ENCODE assay signal across 10 cellular contexts in genomic region chr13:100269837-100270236, GRCh38.
DNase-seq lines count a peak whose midpoint lies in the region; ATAC-seq and TF ChIP-seq lines count a peak whose summit lies in the region.
"Had no signal": no experiment of that assay in that cellular context is flagged by ENCODE, and none has a peak within 500 bp of the region (broad histone marks: within the 10 kb centered on the region; RNA-seq: fewer than 3 reads in every experiment).

No MANE protein-coding gene starts in this region.

- CTCF ChIA-PET in Caco-2 (lab: Charles Lee): no interaction called here

- H3K4me1 ChIP-seq in colonic mucosa: no peaks in the 10 kb centered on the region
- no peaks in the 10 kb centered on the region for H3K4me1 ChIP-seq in left lung
- H3K4me1 ChIP-seq in Caco-2: no peaks in the 10 kb centered on the region

- H3K27ac ChIP-seq in colonic mucosa (no peak overlapping the region), left lung (no peak overlapping the region)

- POLR2A ChIA-PET in Caco-2 (lab: Charles Lee): no interaction called here

- DNase-seq in MG63 (peak; percentile 59), colonic mucosa (peak; percentile 62), left lung (peak; percentile 58 to 71), type B pancreatic cell (ENCODE audit: extremely low spot score, unreplicated experiment) (no peak), NCI-H510A (lab: John Stamatoyannopoulos, UW) (no peak), HUDEP-2 (lab: John Stamatoyannopoulos, UW; ENCODE audit: unreplicated experiment in 76 of 76) (no peak), Caco-2 (no peak)
- DNase-seq: immature natural killer cell; stimulated activated CD4-positive, alpha-beta T cell treated with anti-CD3 and anti-CD28 coated beads, Interleukin-4, amount 100 ng/mL, for 24 hours had no signal

- no TSS peak for BruUV-seq in Caco-2 (replicated peaks; lab: Mats Ljungman, UMichigan)

- H3K4me3 ChIP-seq in MG63: no peak overlapping the region
- no peak overlapping the region for H3K4me3 ChIP-seq in colonic mucosa
- no peak overlapping the region for H3K4me3 ChIP-seq in left lung
- H3K4me3 ChIP-seq in Caco-2 (ENCODE audit: low read depth, low read length): no peak overlapping the region

- H3K27me3 Mint-ChIP-seq in type B pancreatic cell (no peaks in the 10 kb centered on the region), Caco-2 (ENCODE audit: insufficient read depth, unreplicated experiment) (no peaks in the 10 kb centered on the region)
- H3K27me3 Mint-ChIP-seq: activated naive CD4-positive, alpha-beta T cell treated with anti-CD3 and anti-CD28 coated beads, Interleukin-2, amount 50 U/mL, for 24 hours had no signal

- no peaks in the 10 kb centered on the region for H3K9me3 ChIP-seq in MG63
- H3K9me3 ChIP-seq in colonic mucosa: no peaks in the 10 kb centered on the region
- no peaks in the 10 kb centered on the region for H3K9me3 ChIP-seq in left lung
- H3K9me3 ChIP-seq in Caco-2: no peaks in the 10 kb centered on the region

- H3K4me1 Mint-ChIP-seq in type B pancreatic cell (ENCODE audit: unreplicated experiment) (no peaks in the 10 kb centered on the region), Caco-2 (ENCODE audit: low read depth, unreplicated experiment) (no peaks in the 10 kb centered on the region)
- H3K4me1 Mint-ChIP-seq: activated naive CD4-positive, alpha-beta T cell treated with anti-CD3 and anti-CD28 coated beads, Interleukin-2, amount 50 U/mL, for 24 hours had no signal

- H3K9me3 Mint-ChIP-seq in type B pancreatic cell: no peaks in the 10 kb centered on the region
- H3K9me3 Mint-ChIP-seq in Caco-2 (ENCODE audit: unreplicated experiment): no peaks in the 10 kb centered on the region
- H3K9me3 Mint-ChIP-seq: activated naive CD4-positive, alpha-beta T cell treated with anti-CD3 and anti-CD28 coated beads, Interleukin-2, amount 50 U/mL, for 24 hours; immature natural killer cell had no signal

- TF ChIP-seq CTCF in colonic mucosa (IDR thresholded peaks at IDR 0.05): no peak
- TF ChIP-seq CTCF in left lung (IDR thresholded peaks at IDR 0.05): no peak
- TF ChIP-seq CTCF in type B pancreatic cell (conservative IDR thresholded peaks at IDR 0.05): no peak
- no peak for TF ChIP-seq CTCF in Caco-2 (IDR thresholded peaks at IDR 0.05; ENCODE audit: insufficient read depth in 1 of 2, low read depth in 1 of 2, low read length in 1 of 2, severe bottlenecking in 1 of 2, unreplicated experiment in 1 of 2)

- H3K4me3 Mint-ChIP-seq in type B pancreatic cell: no peak overlapping the region
- no peak overlapping the region for H3K4me3 Mint-ChIP-seq in Caco-2 (ENCODE audit: unreplicated experiment)
- H3K4me3 Mint-ChIP-seq: activated naive CD4-positive, alpha-beta T cell treated with anti-CD3 and anti-CD28 coated beads, Interleukin-2, amount 50 U/mL, for 24 hours; immature natural killer cell had no signal

- no peak overlapping the region for H3K9ac ChIP-seq in colonic mucosa (ENCODE audit: low read depth in 2 of 2, low read length in 2 of 2)

- peak; percentile 74 for ATAC-seq in left lung

- H3K36me3 ChIP-seq in MG63: no peaks in the 10 kb centered on the region
- H3K36me3 ChIP-seq in colonic mucosa: no peaks in the 10 kb centered on the region
- H3K36me3 ChIP-seq in left lung: peaks cover 3 to 5% of the 10 kb centered on the region in 2 donors
- H3K36me3 ChIP-seq in Caco-2 (ENCODE audit: control insufficient read depth, insufficient read depth, low read length): no peaks in the 10 kb centered on the region

- H3K27ac Mint-ChIP-seq in type B pancreatic cell (peak overlapping the region; percentile 52), Caco-2 (ENCODE audit: unreplicated experiment) (no peak overlapping the region)
- H3K27ac Mint-ChIP-seq: activated naive CD4-positive, alpha-beta T cell treated with anti-CD3 and anti-CD28 coated beads, Interleukin-2, amount 50 U/mL, for 24 hours; immature natural killer cell had no signal

- no peaks in the 10 kb centered on the region for H3K27me3 ChIP-seq in MG63
- H3K27me3 ChIP-seq in colonic mucosa: no peaks in the 10 kb centered on the region
- no peaks in the 10 kb centered on the region for H3K27me3 ChIP-seq in left lung
- no peaks in the 10 kb centered on the region for H3K27me3 ChIP-seq in Caco-2 (replicated peaks; ENCODE audit: control insufficient read depth, insufficient read depth, low read length)

- peaks cover 12% of the 10 kb centered on the region for H3K36me3 Mint-ChIP-seq in type B pancreatic cell
- H3K36me3 Mint-ChIP-seq in Caco-2 (ENCODE audit: insufficient read depth, unreplicated experiment): no peaks in the 10 kb centered on the region

- intact Hi-C loops in colonic mucosa (cut with DNase I): no loop called here
- intact Hi-C loops in left lung (cut with DNase I): no loop called here
- intact Hi-C loops in Caco-2 (cut with micrococcal nuclease; ENCODE audit: unreplicated experiment): no loop called here

Comparison
In these comparisons a context has a peak if more than half of its experiments do, and no peak if none do; other contexts are left out.
1. DNase-seq: peak in MG63 (single experiment), colonic mucosa (single experiment) and left lung (2 of 2); none in type B pancreatic cell (single experiment), NCI-H510A (single experiment), HUDEP-2 (0 of 76) and Caco-2 (0 of 2).